ENCODE assay signal across 30 cellular contexts in the genomic region with DNA sequence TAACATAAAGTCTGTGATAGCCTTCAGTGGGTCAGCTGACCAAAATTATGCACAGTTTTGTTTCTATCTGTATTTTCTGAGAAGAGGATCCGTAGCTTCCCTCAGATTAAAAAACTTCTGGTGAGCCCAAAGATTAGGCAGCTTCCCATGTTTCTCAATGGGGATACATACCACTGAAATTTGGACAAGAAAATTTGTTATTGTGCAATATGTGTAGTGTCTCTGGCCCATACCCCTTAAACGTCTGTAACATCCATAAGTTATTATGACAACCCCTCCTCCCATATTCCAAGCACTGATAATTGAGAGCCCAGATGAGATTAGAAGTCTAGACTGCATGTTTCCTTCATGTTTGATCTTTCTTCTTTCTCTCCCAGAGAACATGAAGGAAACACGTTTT. TPM values are rescaled to one million over a fixed set of nuclear protein-coding genes. Genes with fewer than 3 reads are reported as not detected.
"Had no signal": no experiment of that assay in that cellular context is flagged by ENCODE, and none has a peak within 500 bp of the region (broad histone marks: within the 10 kb centered on the region; RNA-seq: fewer than 3 reads in every experiment).

No MANE protein-coding gene starts in this region.

- H3K27me3 ChIP-seq: sigmoid colon, suprapubic skin, tibial artery, upper lobe of right lung had no signal

- H3K4me3 ChIP-seq: lower lobe of right lung, mucosa of descending colon, suprapubic skin, tibial artery, upper lobe of right lung had no signal

- ATAC-seq: foreskin keratinocyte; heart right ventricle; left lobe of liver; lower lobe of right lung; mucosa of descending colon; natural killer cell treated with Interleukin-12 subunit alpha and Interleukin-12 subunit beta and Interleukin-15 and Interleukin-18, amount 100 ng/mL, for 72 hours; stimulated activated naive B cell treated with anti-CD40 and anti-IgM and Interleukin-4, amounts not matched to agents 10 μg/mL and 1 μg/mL and 100 μg/mL, for 72 hours; upper lobe of right lung had no signal

- FAIRE-seq: astrocyte, endothelial cell of umbilical vein, small intestine had no signal

- H3K4me1 ChIP-seq: foreskin keratinocyte, upper lobe of right lung had no signal

- DNase-seq: activated CD4-positive, alpha-beta memory T cell treated with anti-CD3 and anti-CD28 coated beads, Interleukin-2, amount 10 ng/mL, durations not matched to agents 7 days and 5 days; activated CD4-positive, alpha-beta T cell treated with anti-CD3 and anti-CD28 coated beads, Interleukin-2, amount 10 ng/mL, durations not matched to agents 24 days and 14 days; activated CD4-positive, CD25-positive, alpha-beta regulatory T cell treated with anti-CD3 and anti-CD28 coated beads, Interleukin-2, amount 50 U/mL, for 72 hours; activated CD8-positive, alpha-beta memory T cell treated with anti-CD3 and anti-CD28 coated beads, Interleukin-2, amount 50 U/mL, for 48 hours; activated gamma-delta T cell; activated naive CD4-positive, alpha-beta T cell treated with anti-CD3 and anti-CD28 coated beads, Interleukin-2, amount 10 ng/mL, durations not matched to agents 7 days and 5 days; activated naive CD8-positive, alpha-beta T cell treated with anti-CD3 and anti-CD28 coated beads, Interleukin-2, amount 10 ng/mL, durations not matched to agents 7 days and 5 days; activated T-cell treated with anti-CD3 and anti-CD28 coated beads, Interleukin-2, amount 50 U/mL, for 24 hours; amniotic stem cell; central memory CD4-positive, alpha-beta T cell; foreskin keratinocyte; heart right ventricle; kidney glomerular epithelial cell; lower lobe of right lung; mesenchymal stem cell; mucosa of descending colon; sigmoid colon; small intestine; stimulated activated CD4-positive, alpha-beta T cell treated with anti-CD3 and anti-CD28 coated beads, Interleukin-1b, Interleukin-23, amount 100 ng/mL, for 48 hours; stimulated activated CD4-positive, alpha-beta T cell treated with anti-CD3 and anti-CD28 coated beads, Interleukin-4, amount 100 ng/mL, for 4 hours; stimulated activated naive B cell treated with anti-CD40 and anti-IgM and Interleukin-4, amounts not matched to agents 10 μg/mL and 1 μg/mL and 100 μg/mL, for 72 hours; stomach; T-helper 2 cell; tibial artery; upper lobe of right lung had no signal

- H3K27ac ChIP-seq: foreskin keratinocyte, lower lobe of right lung had no signal

- H3K36me3 ChIP-seq: heart right ventricle, lower lobe of right lung, sigmoid colon, stomach, suprapubic skin, tibial artery, upper lobe of right lung had no signal

- H3K9me3 ChIP-seq: heart right ventricle, lower lobe of right lung, mucosa of descending colon, sigmoid colon, stomach, suprapubic skin, tibial artery, upper lobe of right lung had no signal

RNA-seq across cellular contexts. Expression of a gene that starts 1.9 kb away (rescaled TPM):
- total RNA-seq: activated CD4-positive, alpha-beta memory T cell treated with anti-CD3 and anti-CD28 coated beads, Interleukin-2, amount 10 ng/mL, durations not matched to agents 7 days and 5 days had no signal
